In the genomic region with DNA sequence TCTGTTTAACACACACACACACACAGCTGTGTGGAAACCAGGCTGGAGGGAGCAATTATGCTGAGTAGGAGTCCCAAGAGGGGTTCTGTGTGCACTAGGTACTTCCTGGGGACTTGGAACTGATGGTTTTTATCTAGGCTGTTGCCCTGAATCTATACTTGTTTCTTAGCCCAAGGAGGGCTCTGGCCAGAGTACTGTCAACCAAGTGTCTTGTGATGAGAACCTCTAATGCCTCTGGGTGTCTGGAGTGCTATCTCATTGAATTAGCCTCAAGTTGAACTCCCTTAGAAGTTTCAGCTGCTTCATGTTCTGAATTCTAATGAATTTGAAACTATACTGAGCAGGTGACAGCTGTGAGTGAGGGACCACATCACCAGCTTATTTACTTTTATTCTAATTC, we compare ENCODE assay signal across 14 cellular contexts. TPM values are rescaled to one million over a fixed set of nuclear protein-coding genes. Genes with fewer than 3 reads are reported as not detected.
DNase-seq lines count a peak whose midpoint lies in the region; ATAC-seq, FAIRE-seq and TF ChIP-seq lines count a peak whose summit lies in the region.
"Had no signal": no experiment of that assay in that cellular context is flagged by ENCODE, and none has a peak within 500 bp of the region (broad histone marks: within the 10 kb centered on the region; RNA-seq: fewer than 3 reads in every experiment).

No MANE protein-coding gene starts in this region.

- no peak overlapping the region for H3K9ac ChIP-seq in H1 (replicated peaks in 1 of 4; ENCODE audit: extremely low read depth in 1 of 4, low read depth in 3 of 4, low read length in 3 of 4)
- H3K9ac ChIP-seq: BLaER1 treated with 17β-estradiol and CSF1 and Interleukin-3, amounts not matched to agents 10 nM and 100 nM had no signal

- H3K79me1 ChIP-seq in H1 (ENCODE audit: low read depth, low read length): no peaks in the 10 kb centered on the region

- TF ChIP-seq POLR2A in H1 (IDR thresholded peaks at IDR 0.05; ENCODE audit: control extremely low read depth in 1 of 2, low read depth in 2 of 2, low read length in 2 of 2) (no peak), tibial nerve (IDR thresholded peaks at IDR 0.05) (no peak)

- no peak overlapping the region for H3K23ac ChIP-seq in H1 (ENCODE audit: insufficient read length)

- H3K4ac ChIP-seq in H1 (replicated peaks; ENCODE audit: insufficient read length, low read depth, low read length): no peak overlapping the region

- no peak for TF ChIP-seq CTCF in H1 (IDR thresholded peaks at IDR 0.05; ENCODE audit: control extremely low read depth in 1 of 3, insufficient read depth in 1 of 3, low read depth in 1 of 3, low read length in 3 of 3)
- no peak for TF ChIP-seq CTCF in tibial nerve (IDR thresholded peaks at IDR 0.05)

- POLR2A ChIA-PET in H1 (lab: Charles Lee; ENCODE audit: partially characterized antibody): no interaction called here

- H3K4me3 ChIP-seq in H1 (ENCODE audit: extremely low read depth in 1 of 4, insufficient read depth in 2 of 4, low read depth in 3 of 4, low read length in 4 of 4) (no peak overlapping the region), tibial nerve (no peak overlapping the region)
- H3K4me3 ChIP-seq: BLaER1 treated with 17β-estradiol and CSF1 and Interleukin-3, amounts not matched to agents 10 nM and 100 nM had no signal

- H4K20me1 ChIP-seq in H1 (replicated peaks in 1 of 2; ENCODE audit: control insufficient read depth in 1 of 2, insufficient read depth in 2 of 2, low read length in 2 of 2): no peaks in the 10 kb centered on the region
- H4K20me1 ChIP-seq: BLaER1 treated with 17β-estradiol and CSF1 and Interleukin-3, amounts not matched to agents 10 nM and 100 nM had no signal

- H2BK120ac ChIP-seq in H1 (replicated peaks; ENCODE audit: low read depth, low read length): no peak overlapping the region

- H3K56ac ChIP-seq in H1 (replicated peaks; ENCODE audit: insufficient read length, low read depth, low read length): no peak overlapping the region

- no peak overlapping the region for H2BK15ac ChIP-seq in H1 (ENCODE audit: low read length)

- H3K14ac ChIP-seq in H1 (ENCODE audit: insufficient read length): no peak overlapping the region

- no peak for FAIRE-seq in H1 (lab: Jason Lieb, UNC)

- H2AK5ac ChIP-seq in H1 (ENCODE audit: low read depth, low read length): no peak overlapping the region

- no peak overlapping the region for H2BK5ac ChIP-seq in H1 (ENCODE audit: low read depth, low read length)

- CTCF ChIA-PET in H1 (lab: Charles Lee; ENCODE audit: partially characterized antibody): no interaction called here

- H3K9me3 ChIP-seq in H1 (ENCODE audit: insufficient read depth in 2 of 2, low read depth in 1 of 2, low read length in 1 of 2) (no peaks in the 10 kb centered on the region), tibial nerve (no peaks in the 10 kb centered on the region)
- H3K9me3 ChIP-seq: BLaER1 treated with 17β-estradiol and CSF1 and Interleukin-3, amounts not matched to agents 10 nM and 100 nM had no signal

- TF ChIP-seq EP300 in H1 (IDR thresholded peaks at IDR 0.05; ENCODE audit: borderline replicate concordance in 1 of 2, low read depth in 2 of 2, low read length in 2 of 2) (no peak), tibial nerve (IDR thresholded peaks at IDR 0.05) (no peak)

- H2BK20ac ChIP-seq in H1 (ENCODE audit: low read length): no peak overlapping the region

- no peak overlapping the region for H2BK12ac ChIP-seq in H1 (ENCODE audit: low read depth, low read length)

- no peak overlapping the region for H3K4me2 ChIP-seq in H1 (ENCODE audit: insufficient read depth in 1 of 2, low read depth in 2 of 2, low read length in 2 of 2)

- no peak overlapping the region for H3K18ac ChIP-seq in H1 (ENCODE audit: extremely low read depth, low read length)

- H3K23me2 ChIP-seq in H1 (ENCODE audit: low read depth, low read length): no peaks in the 10 kb centered on the region; the same call in 1 of the 2 replicates

- no peak overlapping the region for H4K5ac ChIP-seq in H1 (ENCODE audit: insufficient read length, low read depth, low read length)

- no peaks in the 10 kb centered on the region for H3K36me3 ChIP-seq in H1 (ENCODE audit: control insufficient read depth in 2 of 4, insufficient read depth in 4 of 4, low read length in 3 of 4)
- H3K36me3 ChIP-seq in tibial nerve: no peaks in the 10 kb centered on the region
- H3K36me3 ChIP-seq: BLaER1 treated with 17β-estradiol and CSF1 and Interleukin-3, amounts not matched to agents 10 nM and 100 nM had no signal

- H4K91ac ChIP-seq in H1 (replicated peaks; ENCODE audit: insufficient read length, low read length): no peak overlapping the region

- H2AFZ ChIP-seq in H1 (ENCODE audit: low read length): 0 out of 2 replicates have a peak overlapping the region, but pooled peaks have one; percentile 1

- H4K8ac ChIP-seq in H1 (ENCODE audit: extremely low read depth, insufficient read depth, low read length): no peak overlapping the region

- no peak overlapping the region for H3K27ac ChIP-seq in H1 (ENCODE audit: low read depth, low read length)
- no peak overlapping the region for H3K27ac ChIP-seq in tibial nerve
- H3K27ac ChIP-seq: BLaER1 treated with 17β-estradiol and CSF1 and Interleukin-3, amounts not matched to agents 10 nM and 100 nM had no signal

- DNase-seq in DMS79 (lab: John Stamatoyannopoulos, UW) (peak; percentile 40), NCI-H1092 (lab: John Stamatoyannopoulos, UW) (peak; percentile 46), H1 (ENCODE audit: low read depth in 1 of 2, low spot score in 2 of 2) (no peak), tibial nerve (ENCODE audit: low spot score in 2 of 2) (no peak), GOT3 (lab: John Stamatoyannopoulos, UW) (no peak), epidermal melanocyte (ENCODE audit: insufficient read length, low spot score) (no peak)
- DNase-seq in activated CD4-positive, alpha-beta T cell treated with anti-CD3 and anti-CD28 coated beads, Interleukin-2, amount 50 U/mL, for 4 hours: no peak
- DNase-seq: caudate nucleus, IMR-90, posterior cingulate gyrus had no signal

- no peak for TF ChIP-seq RAD21 in H1 (IDR thresholded peaks at IDR 0.05 in 1 of 2, conservative IDR thresholded peaks at IDR 0.05 in 1 of 2; ENCODE audit: low read depth in 2 of 2, low read length in 2 of 2)

- ATAC-seq in HG02571 (IDR thresholded peaks at IDR 0.05; ENCODE audit: unreplicated experiment): peak; percentile 72
- ATAC-seq: activated T-helper 17 cell treated with anti-CD3 and anti-CD28 coated beads, Interleukin-2, amount 50 U/mL, for 72 hours; HCT116 had no signal

- H3K27me3 ChIP-seq in H1 (replicated peaks in 1 of 4; ENCODE audit: control insufficient read depth in 3 of 4, extremely low read depth in 1 of 4, insufficient read depth in 3 of 4, low read length in 3 of 4): no peaks in the 10 kb centered on the region
- no peaks in the 10 kb centered on the region for H3K27me3 ChIP-seq in tibial nerve
- H3K27me3 ChIP-seq: BLaER1 treated with 17β-estradiol and CSF1 and Interleukin-3, amounts not matched to agents 10 nM and 100 nM had no signal

- peaks cover 0 to 6% (median 0%) of the 10 kb centered on the region in 4 experiments; a peak in 1 of 7 replicates for H3K4me1 ChIP-seq in H1 (replicated peaks in 1 of 4; ENCODE audit: control insufficient read depth in 3 of 4, insufficient read depth in 4 of 4, low read length in 3 of 4)
- H3K4me1 ChIP-seq in tibial nerve: peaks cover 0 to 26% (median 6%) of the 10 kb centered on the region in 4 donors

- H3K79me2 ChIP-seq in H1 (ENCODE audit: control insufficient read depth in 1 of 2, insufficient read depth in 2 of 2, low read length in 2 of 2): no peaks in the 10 kb centered on the region

TF ChIP-seq in H1, 55 proteins besides CTCF, POLR2A, EP300 and RAD21:
- TF ChIP-seq, protein P1, sequence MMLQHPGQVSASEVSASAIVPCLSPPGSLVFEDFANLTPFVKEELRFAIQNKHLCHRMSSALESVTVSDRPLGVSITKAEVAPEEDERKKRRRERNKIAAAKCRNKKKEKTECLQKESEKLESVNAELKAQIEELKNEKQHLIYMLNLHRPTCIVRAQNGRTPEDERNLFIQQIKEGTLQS (IDR thresholded peaks at IDR 0.05; ENCODE audit: insufficient read depth, low read depth, low read length): no peak
- TF ChIP-seq MAFK (IDR thresholded peaks at IDR 0.05; ENCODE audit: low read depth, low read length) (no peak), NRF1 (IDR thresholded peaks at IDR 0.05; ENCODE audit: low read depth, low read length) (no peak)

RNA-seq across cellular contexts. Expression of a gene that starts 16.6 kb away (rescaled TPM):
- 0.31 and 0.50 TPM in 2 replicates for total RNA-seq in H1 (2021; fragmentation: NEBNext Ultra II Directional; extraction: Animal tissue kit (Norgen Biotek cat#: 25700))
- polyA plus RNA-seq in H1 (2011; rRNA removed): 0.08 and 0.09 TPM in 2 replicates
- polyA plus RNA-seq in H1 (2011; cell fraction: cytosol; rRNA removed): 0.32 TPM
- 0.21 TPM for polyA plus RNA-seq in H1 (2011; cell fraction: nucleus; rRNA removed)
- 0.31 to 0.69 TPM (median 0.46 TPM) in 4 replicates for polyA plus RNA-seq in H1 (2012, experiment 1 of 2)
- polyA plus RNA-seq in H1 (2012, experiment 2 of 2): not detected
- 0.16 TPM for polyA plus RNA-seq in H1 (2013, experiment 1 of 2)
- polyA plus RNA-seq in H1 (2013, experiment 2 of 2): 0.24 TPM
- 0.78 and 1.1 TPM in 2 replicates for polyA minus RNA-seq in H1 (2011; rRNA and poly(A)+ RNA removed)
- polyA minus RNA-seq in H1 (2011; cell fraction: cytosol; rRNA and poly(A)+ RNA removed): not detected
- 2.5 TPM for polyA minus RNA-seq in H1 (2011; cell fraction: nucleus; rRNA and poly(A)+ RNA removed)
- total RNA-seq in tibial nerve: 10 to 100 TPM; 41.6 to 71.2 (median 62.0) TPM

Comparison
In these comparisons a context has a peak if more than half of its experiments do, and no peak if none do; other contexts are left out.
1. DNase-seq: peak in DMS79 (single experiment) and NCI-H1092 (single experiment); none in H1 (0 of 2), tibial nerve (0 of 2), activated CD4-positive, alpha-beta T cell treated with anti-CD3 and anti-CD28 coated beads, Interleukin-2, amount 50 U/mL, for 4 hours (0 of 2), GOT3 (single experiment) and epidermal melanocyte (single experiment).
2. RNA of a gene that starts 16.6 kb away (total RNA-seq): 41.6 to 71.2 TPM in tibial nerve; 0.31 to 0.50 TPM in H1; every median in the first group is over 10 times any median in the second.